9 cellular contexts compared by ENCODE assay signal in the genomic region with DNA sequence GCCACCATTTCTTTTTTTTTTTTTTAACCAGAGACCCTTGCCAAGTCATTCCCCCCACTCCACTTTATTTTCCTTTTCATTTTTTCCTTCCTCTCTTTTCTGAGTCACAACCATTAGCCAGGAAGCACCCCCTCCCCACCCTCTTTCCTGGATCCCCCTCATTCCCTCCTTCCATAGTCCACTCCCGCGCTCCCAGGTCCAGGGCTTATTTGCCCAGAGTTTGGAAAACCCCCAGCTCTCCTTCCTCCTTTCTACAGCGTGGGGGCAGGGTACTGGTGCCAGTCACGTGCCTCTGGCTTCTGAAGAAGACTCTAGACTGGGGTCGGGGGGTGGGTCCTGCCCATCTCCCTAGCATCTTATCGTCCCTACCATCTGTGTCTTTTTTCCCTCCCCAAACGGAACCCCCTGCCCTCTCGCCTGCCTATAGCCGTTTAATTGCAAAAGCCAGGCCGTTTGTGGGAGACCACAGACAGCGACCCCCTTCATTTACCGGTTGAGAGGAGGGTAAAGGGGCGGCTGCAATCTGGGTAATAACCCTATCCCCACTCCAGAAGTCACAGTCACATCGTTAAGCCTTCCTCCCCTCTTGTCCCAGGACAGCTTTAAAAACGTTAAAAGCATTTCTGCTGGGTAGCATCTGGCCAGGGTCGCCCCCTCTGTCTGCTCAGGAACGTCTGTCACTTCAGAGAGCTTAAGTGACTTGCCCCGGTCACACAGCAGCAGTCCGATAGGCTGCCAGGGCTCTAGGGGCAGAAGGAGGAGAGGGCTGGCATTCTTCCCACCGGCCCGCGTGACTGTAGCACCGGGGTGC. TPM values are rescaled to one million over a fixed set of nuclear protein-coding genes. Genes with fewer than 3 reads are reported as not detected.
DNase-seq lines count a peak whose midpoint lies in the region; ATAC-seq, FAIRE-seq and TF ChIP-seq lines count a peak whose summit lies in the region.
"Had no signal": no experiment of that assay in that cellular context is flagged by ENCODE, and none has a peak within 500 bp of the region (broad histone marks: within the 10 kb centered on the region; RNA-seq: fewer than 3 reads in every experiment).

No MANE protein-coding gene starts in this region.

- H3K4me1 ChIP-seq in prostate gland (replicated peaks): peaks cover 25% of the 10 kb centered on the region

- intact Hi-C loops in prostate gland (cut with DNase I): loop anchor here (10.0 kb wide), 1 partner anchor 53 kb away; a partner anchor contains a TSS

- POLR2A ChIA-PET in HEK293T (lab: Yijun Ruan, JAX): interaction anchor here (0.6 to 1.9 kb wide), 9 partner anchors 9 to 96 kb away, joined by 3 to 12 read pairs (median 4); a partner anchor contains a TSS

- WGBS in prostate gland: 2% methylated on average over 23 of the region's 23 CpGs

- no peak for ATAC-seq in HG02981 (IDR thresholded peaks at IDR 0.05; ENCODE audit: unreplicated experiment)

- TF ChIP-seq POLR2A in GM12892 (IDR thresholded peaks at IDR 0.05; ENCODE audit: low read depth, low read length): no peak
- TF ChIP-seq POLR2A in prostate gland (IDR thresholded peaks at IDR 0.05): no peak

- peaks cover 9 to 16% of the 10 kb centered on the region in 2 donors for H3K36me3 ChIP-seq in prostate gland

- H3K27ac ChIP-seq in prostate gland: peak overlapping the region; percentile 30 to 49

- DNase-seq in ACHN (peak; percentile 74), GM12892 (ENCODE audit: insufficient read length) (no peak), NCI-H1436 treated with DMSO at 0.1 percent for 48 hours (lab: John Stamatoyannopoulos, UW) (peak; percentile 72), globus pallidus (ENCODE audit: low spot score) (peak; percentile 40), prostate gland (ENCODE audit: low spot score) (no peak), HEK293T (ENCODE audit: extremely low spot score) (no peak)

- H3K9me3 ChIP-seq in prostate gland: no peaks in the 10 kb centered on the region

- no peaks in the 10 kb centered on the region for H3K27me3 ChIP-seq in prostate gland (replicated peaks; ENCODE audit: insufficient read depth)

- in situ Hi-C loops in ACHN (cut with HindIII; ENCODE audit: low pct_ligation_motif_present, low pct_unique_long_range_greater_than_20kb, low sequenced_read_pairs): no loop called here

- FAIRE-seq in GM12892 (lab: Jason Lieb, UNC): peak; percentile 46

- CTCF ChIA-PET in HEK293T (lab: Yijun Ruan, JAX): interaction anchor here (1.7 kb wide), 1 partner anchor 28 kb away, joined by 4 read pairs; no protein-coding TSS in a partner anchor

- TF ChIP-seq CTCF in WI38 (IDR thresholded peaks at IDR 0.05; ENCODE audit: low read depth, low read length) (no peak), prostate gland (IDR thresholded peaks at IDR 0.05) (no peak)

- H3K4me3 ChIP-seq in WI38 (ENCODE audit: low read depth, low read length) (peak overlapping the region; percentile 64), prostate gland (peak overlapping the region; percentile 99)

TF ChIP-seq in HEK293T, 16 proteins besides CTCF, POLR2A, EP300 and RAD21:
- TF ChIP-seq SUZ12 (IDR thresholded peaks at IDR 0.05) (no peak), SP1 (IDR thresholded peaks at IDR 0.05) (no peak), ARNT (IDR thresholded peaks at IDR 0.05) (no peak), LEF1 (IDR thresholded peaks at IDR 0.05; ENCODE audit: borderline replicate concordance) (no peak), FOXK2 (IDR thresholded peaks at IDR 0.05) (no peak), FOXM1 (IDR thresholded peaks at IDR 0.05; ENCODE audit: borderline replicate concordance) (no peak), ELF4 (IDR thresholded peaks at IDR 0.05) (no peak), TARDBP (IDR thresholded peaks at IDR 0.05) (no peak), NFRKB (IDR thresholded peaks at IDR 0.05) (no peak), L3MBTL2 (conservative IDR thresholded peaks at IDR 0.05) (no peak), CTBP1 (IDR thresholded peaks at IDR 0.05; ENCODE audit: borderline replicate concordance) (no peak), BHLHE40 (IDR thresholded peaks at IDR 0.05; ENCODE audit: borderline replicate concordance) (no peak), FOXA1 (IDR thresholded peaks at IDR 0.05) (no peak), HDGF (IDR thresholded peaks at IDR 0.05; ENCODE audit: borderline replicate concordance) (no peak)
- TF ChIP-seq, protein P1, sequence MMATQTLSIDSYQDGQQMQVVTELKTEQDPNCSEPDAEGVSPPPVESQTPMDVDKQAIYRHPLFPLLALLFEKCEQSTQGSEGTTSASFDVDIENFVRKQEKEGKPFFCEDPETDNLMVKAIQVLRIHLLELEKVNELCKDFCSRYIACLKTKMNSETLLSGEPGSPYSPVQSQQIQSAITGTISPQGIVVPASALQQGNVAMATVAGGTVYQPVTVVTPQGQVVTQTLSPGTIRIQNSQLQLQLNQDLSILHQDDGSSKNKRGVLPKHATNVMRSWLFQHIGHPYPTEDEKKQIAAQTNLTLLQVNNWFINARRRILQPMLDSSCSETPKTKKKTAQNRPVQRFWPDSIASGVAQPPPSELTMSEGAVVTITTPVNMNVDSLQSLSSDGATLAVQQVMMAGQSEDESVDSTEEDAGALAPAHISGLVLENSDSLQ (IDR thresholded peaks at IDR 0.05): no peak
TF ChIP-seq in HEK293T: peak in this region for 0.

RNA-seq across cellular contexts. Expression of a gene that starts 1.0 kb away (rescaled TPM):
- polyA plus RNA-seq in GM12892 (2012; ENCODE audit: missing spikeins): 511 TPM
- 100 to 1,000 TPM; 532 to 980 TPM for total RNA-seq in prostate gland

RNA-seq across cellular contexts. Expression of a gene that starts 3.9 kb away (rescaled TPM):
- 48.8 TPM for polyA plus RNA-seq in GM12892 (2012; ENCODE audit: missing spikeins)
- total RNA-seq in prostate gland: 10 to 100 TPM; 54.8 to 65.0 TPM

RNA-seq across cellular contexts. Expression of a gene that starts 8.2 kb away (rescaled TPM):
- polyA plus RNA-seq in GM12892 (2012; ENCODE audit: missing spikeins): 80.1 TPM
- 100 to 1,000 TPM; 113 to 145 TPM for total RNA-seq in prostate gland

RNA-seq across cellular contexts. Expression of a gene that starts 18.4 kb away (rescaled TPM):
- 2.9 TPM for polyA plus RNA-seq in GM12892 (2012; ENCODE audit: missing spikeins)
- total RNA-seq in prostate gland: 1 to 10 TPM in 1 of 2 donors, under 1 TPM in 1; 0.18 to 5.9 TPM
- total RNA-seq: renal cortical epithelial cell had no signal

RNA-seq across cellular contexts. Expression of a gene that starts 19.6 kb away (rescaled TPM):
- polyA plus RNA-seq in GM12892 (2012; ENCODE audit: missing spikeins): 30.6 TPM
- 10 to 100 TPM; 29.9 to 58.7 TPM for total RNA-seq in prostate gland

Comparison
In these comparisons a context has a peak if more than half of its experiments do, and no peak if none do; other contexts are left out.
1. DNase-seq: peak in ACHN (single experiment), NCI-H1436 treated with DMSO at 0.1 percent for 48 hours (single experiment) and globus pallidus (single experiment); none in GM12892 (single experiment), prostate gland (single experiment) and HEK293T (single experiment).